21 cellular contexts compared by ENCODE assay signal in genomic region chr12:28539691-28540323, GRCh38.
"Had no signal": no experiment of that assay in that cellular context is flagged by ENCODE, and none has a peak within 500 bp of the region (broad histone marks: within the 10 kb centered on the region; RNA-seq: fewer than 3 reads in every experiment).

No MANE protein-coding gene starts in this region.

- H3K4me1 Mint-ChIP-seq: endodermal cell had no signal

- H3K4me3 Mint-ChIP-seq: activated CD4-positive, alpha-beta T cell treated with anti-CD3 and anti-CD28 coated beads, Interleukin-2, amount 10 ng/mL, durations not matched to agents 7 days and 5 days; central memory CD8-positive, alpha-beta T cell; endodermal cell; naive thymus-derived CD8-positive, alpha-beta T cell; stimulated activated naive CD8-positive, alpha-beta T cell treated with anti-CD3 and anti-CD28 coated beads, Interleukin-15, amount 100 ng/mL, for 72 hours; T-helper 17 cell had no signal

- ATAC-seq: body of pancreas; esophagus mucosa; heart left ventricle; left lobe of liver; mucosa of descending colon; naive thymus-derived CD8-positive, alpha-beta T cell; sciatic nerve; stimulated activated naive CD8-positive, alpha-beta T cell treated with anti-CD3 and anti-CD28 coated beads, Interleukin-15, amount 100 ng/mL, for 72 hours; T-helper 17 cell had no signal

- H3K4me3 ChIP-seq: body of pancreas, heart left ventricle, mucosa of descending colon, testis had no signal

- H3K27ac Mint-ChIP-seq: activated CD4-positive, alpha-beta T cell treated with anti-CD3 and anti-CD28 coated beads, Interleukin-2, amount 10 ng/mL, durations not matched to agents 7 days and 5 days; endodermal cell; naive thymus-derived CD8-positive, alpha-beta T cell; T-helper 17 cell had no signal

- H3K27me3 Mint-ChIP-seq: activated CD4-positive, alpha-beta T cell treated with anti-CD3 and anti-CD28 coated beads, Interleukin-2, amount 10 ng/mL, durations not matched to agents 7 days and 5 days; central memory CD8-positive, alpha-beta T cell; naive thymus-derived CD8-positive, alpha-beta T cell; progenitor cell of endocrine pancreas; stimulated activated naive CD8-positive, alpha-beta T cell treated with anti-CD3 and anti-CD28 coated beads, Interleukin-15, amount 100 ng/mL, for 72 hours; T-helper 17 cell had no signal

- H3K9me3 Mint-ChIP-seq: central memory CD8-positive, alpha-beta T cell had no signal

- H3K36me3 ChIP-seq: heart left ventricle, neutrophil had no signal

- H3K27ac ChIP-seq: heart left ventricle, neutrophil, testis had no signal

- H3K27me3 ChIP-seq: body of pancreas, heart left ventricle, neutrophil, testis had no signal

- DNase-seq: activated CD4-positive, alpha-beta T cell treated with anti-CD3 and anti-CD28 coated beads, Interleukin-2, amount 10 ng/mL, durations not matched to agents 7 days and 5 days; activated CD4-positive, CD25-positive, alpha-beta regulatory T cell; activated CD8-positive, alpha-beta memory T cell treated with anti-CD3 and anti-CD28 coated beads for 24 hours; activated naive CD4-positive, alpha-beta T cell treated with anti-CD3 and anti-CD28 coated beads, Interleukin-2, amount 50 U/mL, for 16 hours; activated T-cell treated with anti-CD3 and anti-CD28 coated beads for 4 hours; body of pancreas; dermis blood vessel endothelial cell; endodermal cell; heart left ventricle; mucosa of descending colon; naive thymus-derived CD8-positive, alpha-beta T cell; stimulated activated CD4-positive, alpha-beta T cell treated with anti-CD3 and anti-CD28 coated beads, Interleukin-4, amount 100 ng/mL, for 24 hours; stimulated activated naive CD8-positive, alpha-beta T cell treated with anti-CD3 and anti-CD28 coated beads, Interleukin-15, amount 100 ng/mL, for 72 hours; T-helper 17 cell; testis had no signal

- H3K4me1 ChIP-seq: body of pancreas, testis had no signal

- H3K9me3 ChIP-seq: body of pancreas, mucosa of descending colon, neutrophil, testis had no signal
